In the genomic region with DNA sequence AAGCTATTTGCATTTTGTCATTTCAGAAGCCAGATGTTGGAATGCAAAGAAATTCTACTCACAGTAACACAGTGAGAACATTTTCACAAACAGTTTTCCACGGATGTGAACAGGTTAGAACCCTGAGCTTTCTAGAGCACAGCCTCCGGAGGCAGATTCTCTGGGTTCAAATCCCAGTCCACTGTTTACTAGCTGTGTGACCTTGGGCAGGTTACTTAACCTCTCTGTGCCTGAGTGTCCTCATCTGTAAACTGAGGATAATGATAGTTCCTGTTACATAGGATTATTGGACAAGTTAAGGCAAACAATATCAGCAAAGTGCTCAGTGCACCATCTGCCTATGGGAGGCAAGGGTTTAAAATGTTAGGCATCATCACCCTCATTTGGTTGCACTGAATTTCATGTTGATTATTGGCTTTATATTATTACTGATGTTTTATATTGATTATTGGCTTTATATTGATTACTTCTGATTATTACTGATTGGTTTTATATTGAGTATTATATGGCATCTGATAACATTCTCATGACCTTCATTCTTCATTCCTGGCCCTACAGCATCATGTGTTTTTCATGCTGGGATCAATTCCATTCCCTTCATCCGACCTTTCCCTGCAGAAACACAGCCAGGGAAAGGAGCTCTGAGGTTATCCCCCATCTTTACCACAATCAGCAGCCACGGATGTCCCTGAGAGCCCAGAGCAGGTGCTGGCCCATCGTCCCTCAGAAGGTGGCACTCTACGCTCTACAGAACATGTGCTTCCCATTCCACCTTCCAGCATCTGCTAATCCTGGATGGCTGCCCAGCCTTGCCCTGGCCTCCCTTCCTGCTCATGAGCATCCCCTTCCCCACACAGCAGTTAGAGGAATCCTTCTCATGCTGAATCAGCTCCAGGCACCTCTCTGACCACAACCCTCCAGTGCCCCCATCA, we compare ENCODE assay signal across 1 cellular context.
TF ChIP-seq lines count a peak whose summit lies in the region.

No MANE protein-coding gene starts in this region.

TF ChIP-seq in HCT116, 20 proteins besides CTCF, POLR2A, EP300 and RAD21:
- TF ChIP-seq CEBPB (IDR thresholded peaks at IDR 0.05; ENCODE audit: low read depth) (no peak), SIN3A (IDR thresholded peaks at IDR 0.05; ENCODE audit: low read depth) (no peak), FOSL1 (IDR thresholded peaks at IDR 0.05; ENCODE audit: low read depth) (no peak), POLR2AphosphoS5 (IDR thresholded peaks at IDR 0.05; ENCODE audit: low read depth, low read length) (no peak), CBX3 (IDR thresholded peaks at IDR 0.05; ENCODE audit: low read depth) (no peak), ZFX (IDR thresholded peaks at IDR 0.05) (no peak), SP1 (IDR thresholded peaks at IDR 0.05; ENCODE audit: low read depth) (no peak), SRF (IDR thresholded peaks at IDR 0.05; ENCODE audit: low read depth) (no peak), TCF7L2 (IDR thresholded peaks at IDR 0.05; ENCODE audit: borderline replicate concordance, extremely low read depth, insufficient read depth, insufficient read length) (no peak), YY1 (IDR thresholded peaks at IDR 0.05; ENCODE audit: extremely low read depth, insufficient replicate concordance, low read depth, low read length) (no peak), EZH2phosphoT487 (IDR thresholded peaks at IDR 0.05; ENCODE audit: borderline replicate concordance) (no peak), ZNF274 (IDR thresholded peaks at IDR 0.05; ENCODE audit: low read depth, low read length) (no peak)
- TF ChIP-seq, protein P1, sequence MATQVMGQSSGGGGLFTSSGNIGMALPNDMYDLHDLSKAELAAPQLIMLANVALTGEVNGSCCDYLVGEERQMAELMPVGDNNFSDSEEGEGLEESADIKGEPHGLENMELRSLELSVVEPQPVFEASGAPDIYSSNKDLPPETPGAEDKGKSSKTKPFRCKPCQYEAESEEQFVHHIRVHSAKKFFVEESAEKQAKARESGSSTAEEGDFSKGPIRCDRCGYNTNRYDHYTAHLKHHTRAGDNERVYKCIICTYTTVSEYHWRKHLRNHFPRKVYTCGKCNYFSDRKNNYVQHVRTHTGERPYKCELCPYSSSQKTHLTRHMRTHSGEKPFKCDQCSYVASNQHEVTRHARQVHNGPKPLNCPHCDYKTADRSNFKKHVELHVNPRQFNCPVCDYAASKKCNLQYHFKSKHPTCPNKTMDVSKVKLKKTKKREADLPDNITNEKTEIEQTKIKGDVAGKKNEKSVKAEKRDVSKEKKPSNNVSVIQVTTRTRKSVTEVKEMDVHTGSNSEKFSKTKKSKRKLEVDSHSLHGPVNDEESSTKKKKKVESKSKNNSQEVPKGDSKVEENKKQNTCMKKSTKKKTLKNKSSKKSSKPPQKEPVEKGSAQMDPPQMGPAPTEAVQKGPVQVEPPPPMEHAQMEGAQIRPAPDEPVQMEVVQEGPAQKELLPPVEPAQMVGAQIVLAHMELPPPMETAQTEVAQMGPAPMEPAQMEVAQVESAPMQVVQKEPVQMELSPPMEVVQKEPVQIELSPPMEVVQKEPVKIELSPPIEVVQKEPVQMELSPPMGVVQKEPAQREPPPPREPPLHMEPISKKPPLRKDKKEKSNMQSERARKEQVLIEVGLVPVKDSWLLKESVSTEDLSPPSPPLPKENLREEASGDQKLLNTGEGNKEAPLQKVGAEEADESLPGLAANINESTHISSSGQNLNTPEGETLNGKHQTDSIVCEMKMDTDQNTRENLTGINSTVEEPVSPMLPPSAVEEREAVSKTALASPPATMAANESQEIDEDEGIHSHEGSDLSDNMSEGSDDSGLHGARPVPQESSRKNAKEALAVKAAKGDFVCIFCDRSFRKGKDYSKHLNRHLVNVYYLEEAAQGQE (IDR thresholded peaks at IDR 0.05; ENCODE audit: low read depth) = no peak
- TF ChIP-seq, protein P2, sequence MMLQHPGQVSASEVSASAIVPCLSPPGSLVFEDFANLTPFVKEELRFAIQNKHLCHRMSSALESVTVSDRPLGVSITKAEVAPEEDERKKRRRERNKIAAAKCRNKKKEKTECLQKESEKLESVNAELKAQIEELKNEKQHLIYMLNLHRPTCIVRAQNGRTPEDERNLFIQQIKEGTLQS (IDR thresholded peaks at IDR 0.05) = no peak
- TF ChIP-seq, protein P3, sequence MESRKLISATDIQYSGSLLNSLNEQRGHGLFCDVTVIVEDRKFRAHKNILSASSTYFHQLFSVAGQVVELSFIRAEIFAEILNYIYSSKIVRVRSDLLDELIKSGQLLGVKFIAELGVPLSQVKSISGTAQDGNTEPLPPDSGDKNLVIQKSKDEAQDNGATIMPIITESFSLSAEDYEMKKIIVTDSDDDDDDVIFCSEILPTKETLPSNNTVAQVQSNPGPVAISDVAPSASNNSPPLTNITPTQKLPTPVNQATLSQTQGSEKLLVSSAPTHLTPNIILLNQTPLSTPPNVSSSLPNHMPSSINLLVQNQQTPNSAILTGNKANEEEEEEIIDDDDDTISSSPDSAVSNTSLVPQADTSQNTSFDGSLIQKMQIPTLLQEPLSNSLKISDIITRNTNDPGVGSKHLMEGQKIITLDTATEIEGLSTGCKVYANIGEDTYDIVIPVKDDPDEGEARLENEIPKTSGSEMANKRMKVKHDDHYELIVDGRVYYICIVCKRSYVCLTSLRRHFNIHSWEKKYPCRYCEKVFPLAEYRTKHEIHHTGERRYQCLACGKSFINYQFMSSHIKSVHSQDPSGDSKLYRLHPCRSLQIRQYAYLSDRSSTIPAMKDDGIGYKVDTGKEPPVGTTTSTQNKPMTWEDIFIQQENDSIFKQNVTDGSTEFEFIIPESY (IDR thresholded peaks at IDR 0.05; ENCODE audit: extremely low read depth, insufficient replicate concordance, low read length) = no peak
